Comparison of ENCODE assay signal across 13 cellular contexts in genomic region chr10:42999385-43000020, GRCh38.
"Had no signal": no experiment of that assay in that cellular context is flagged by ENCODE, and none has a peak within 500 bp of the region (broad histone marks: within the 10 kb centered on the region; RNA-seq: fewer than 3 reads in every experiment).

No MANE protein-coding gene starts in this region.

- H3K4me3 Mint-ChIP-seq: activated T-cell treated with anti-CD3 and anti-CD28 coated beads, Interleukin-2, amount 50 U/mL, for 4 hours; immature natural killer cell; mesothelial cell of epicardium; stimulated activated memory B cell treated with anti-CD40 and anti-IgM and Interleukin-4, amounts not matched to agents 10 μg/mL and 1 μg/mL and 100 μg/mL, for 72 hours; T-cell had no signal

- H3K36me3 Mint-ChIP-seq: activated naive CD4-positive, alpha-beta T cell treated with anti-CD3 and anti-CD28 coated beads, Interleukin-2, amount 50 U/mL, for 72 hours; immature natural killer cell; mesothelial cell of epicardium; stimulated activated memory B cell treated with anti-CD40 and anti-IgM and Interleukin-4, amounts not matched to agents 10 μg/mL and 1 μg/mL and 100 μg/mL, for 72 hours; T-cell had no signal

- ATAC-seq: activated CD4-positive, CD25-positive, alpha-beta regulatory T cell treated with anti-CD3 and anti-CD28 coated beads, Interleukin-2, amount 50 U/mL, for 24 hours; activated naive CD4-positive, alpha-beta T cell treated with anti-CD3 and anti-CD28 coated beads, Interleukin-2, amount 50 U/mL, for 72 hours; activated T-cell treated with anti-CD3 and anti-CD28 coated beads, Interleukin-2, amount 50 U/mL, for 4 hours; stimulated activated memory B cell treated with anti-CD40 and anti-IgM and Interleukin-4, amounts not matched to agents 10 μg/mL and 1 μg/mL and 100 μg/mL, for 72 hours had no signal

- H3K4me1 Mint-ChIP-seq: immature natural killer cell; mesothelial cell of epicardium; stimulated activated memory B cell treated with anti-CD40 and anti-IgM and Interleukin-4, amounts not matched to agents 10 μg/mL and 1 μg/mL and 100 μg/mL, for 72 hours; T-cell had no signal

- DNase-seq: activated CD4-positive, alpha-beta T cell treated with anti-CD3 and anti-CD28 coated beads, Interleukin-2, amount 50 U/mL, for 1 hour; activated gamma-delta T cell; activated T-cell treated with anti-CD3 and anti-CD28 coated beads, Interleukin-2, amount 50 U/mL, for 4 hours; amniotic stem cell; central memory CD4-positive, alpha-beta T cell; effector CD8-positive, alpha-beta T cell; immature natural killer cell; T-helper 9 cell had no signal

- H3K9me3 Mint-ChIP-seq: activated naive CD4-positive, alpha-beta T cell treated with anti-CD3 and anti-CD28 coated beads, Interleukin-2, amount 50 U/mL, for 72 hours; activated T-cell treated with anti-CD3 and anti-CD28 coated beads, Interleukin-2, amount 50 U/mL, for 4 hours; immature natural killer cell; mesothelial cell of epicardium; stimulated activated memory B cell treated with anti-CD40 and anti-IgM and Interleukin-4, amounts not matched to agents 10 μg/mL and 1 μg/mL and 100 μg/mL, for 72 hours; T-cell had no signal

- H3K27ac Mint-ChIP-seq: activated naive CD4-positive, alpha-beta T cell treated with anti-CD3 and anti-CD28 coated beads, Interleukin-2, amount 50 U/mL, for 72 hours; immature natural killer cell; mesothelial cell of epicardium; stimulated activated memory B cell treated with anti-CD40 and anti-IgM and Interleukin-4, amounts not matched to agents 10 μg/mL and 1 μg/mL and 100 μg/mL, for 72 hours; T-cell had no signal

- H3K27me3 Mint-ChIP-seq: stimulated activated memory B cell treated with anti-CD40 and anti-IgM and Interleukin-4, amounts not matched to agents 10 μg/mL and 1 μg/mL and 100 μg/mL, for 72 hours had no signal
